7 cellular contexts compared by ENCODE assay signal in genomic region chr21:15559612-15560011, GRCh38.
"Had no signal": no experiment of that assay in that cellular context is flagged by ENCODE, and none has a peak within 500 bp of the region (broad histone marks: within the 10 kb centered on the region; RNA-seq: fewer than 3 reads in every experiment).

No MANE protein-coding gene starts in this region.

- H3K36me3 Mint-ChIP-seq: IgD-negative memory B cell had no signal

- H3K9me3 Mint-ChIP-seq: HFFc6, IgD-negative memory B cell had no signal

- H3K4me3 ChIP-seq: HAP-1 had no signal

- H3K27ac Mint-ChIP-seq: HFFc6, IgD-negative memory B cell had no signal

- H3K4me1 ChIP-seq: HAP-1 had no signal

- H3K9me3 ChIP-seq: HAP-1 had no signal

- H3K4me3 Mint-ChIP-seq: HFFc6, IgD-negative memory B cell had no signal

- H3K36me3 ChIP-seq: HAP-1 had no signal

- DNase-seq: GOT3, H7, HFFc6, KBM-7 had no signal

- ATAC-seq: HCT116 had no signal
